ENCODE assay signal across 19 cellular contexts in the genomic region with DNA sequence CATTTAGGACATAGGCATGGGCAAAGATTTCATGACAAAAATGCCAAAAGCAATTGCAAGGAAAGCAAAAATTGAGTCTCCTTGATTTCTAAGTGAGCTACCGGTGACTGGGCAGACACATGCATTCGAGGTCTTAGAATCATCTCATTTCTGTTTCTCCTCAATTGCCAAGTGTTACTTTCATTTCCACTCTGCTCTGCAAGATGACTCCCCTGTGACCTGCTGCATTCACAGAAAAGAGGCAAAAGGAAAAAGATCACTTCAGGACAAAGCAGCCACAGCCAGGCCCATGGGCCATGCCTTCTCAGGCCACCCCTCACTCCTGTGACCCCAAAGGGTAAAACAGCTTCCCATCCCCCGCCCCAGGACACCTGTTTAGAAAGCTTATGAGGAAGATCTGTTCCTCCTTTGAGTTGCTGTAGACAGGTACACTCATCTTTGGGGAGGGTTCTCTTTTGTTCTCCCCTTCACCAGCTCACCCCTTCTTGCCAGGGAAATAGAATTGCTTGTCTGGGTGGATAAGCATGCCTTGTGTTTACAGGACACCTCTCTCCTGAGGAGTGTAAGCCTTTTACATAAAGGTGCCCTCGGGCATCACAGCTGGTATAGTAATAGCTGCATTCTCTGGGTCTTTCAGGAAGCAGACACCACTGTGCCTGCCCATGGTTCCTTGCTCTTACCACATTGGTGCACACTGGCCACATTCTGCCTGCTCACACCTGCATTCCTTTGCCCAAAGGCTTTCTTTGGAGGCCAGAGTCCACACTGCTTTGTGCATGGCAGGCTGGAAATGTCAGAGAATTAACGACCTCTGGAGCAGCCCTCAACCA.
A peak's percentile ranks its signal among the peaks of the same experiment; 100 is the strongest.
DNase-seq lines count a peak whose midpoint lies in the region; ATAC-seq and TF ChIP-seq lines count a peak whose summit lies in the region.
"Had no signal": no experiment of that assay in that cellular context is flagged by ENCODE, and none has a peak within 500 bp of the region (broad histone marks: within the 10 kb centered on the region; RNA-seq: fewer than 3 reads in every experiment).

No MANE protein-coding gene starts in this region.

- H4K20me1 ChIP-seq in BLaER1: no peaks in the 10 kb centered on the region

- DNase-seq in M059J (ENCODE audit: low read depth): peak; percentile 58
- peak; percentile 49 to 84 for DNase-seq in foreskin keratinocyte
- no peak for DNase-seq in NCI-H446 (lab: John Stamatoyannopoulos, UW)
- no peak for DNase-seq in NCI-H345 treated with DMSO at 0.1 percent for 48 hours (lab: John Stamatoyannopoulos, UW; ENCODE audit: unreplicated experiment)
- DNase-seq in stimulated activated naive CD8-positive, alpha-beta T cell treated with anti-CD3 and anti-CD28 coated beads, Interleukin-15, Interleukin-2, amounts not matched to agents 100 U/mL and 50 U/mL, for 24 hours: no peak
- no peak for DNase-seq in CD1c-positive myeloid dendritic cell (ENCODE audit: extremely low spot score)
- DNase-seq: activated CD4-positive, alpha-beta T cell treated with anti-CD3 and anti-CD28 coated beads, Interleukin-2, amount 50 U/mL, for 1 hour; HFFc6; Kasumi-1; NCI-H1694 treated with DMSO at 0.1 percent for 48 hours; NCI-H748 treated with DMSO at 0.1 percent for 48 hours; ovary; stimulated activated naive B cell treated with anti-CD40 and anti-IgM and Interleukin-4, amounts not matched to agents 10 μg/mL and 1 μg/mL and 100 μg/mL, for 72 hours; T-helper 2 cell; upper lobe of right lung had no signal

- no peak overlapping the region for H3K9ac ChIP-seq in BLaER1

- H3K4me2 ChIP-seq in BLaER1: peak overlapping the region; percentile 30

- H3K36me3 ChIP-seq in BLaER1: no peaks in the 10 kb centered on the region
- H3K36me3 ChIP-seq: ovary, upper lobe of right lung had no signal

- ATAC-seq in GM18520 (IDR thresholded peaks at IDR 0.05; ENCODE audit: unreplicated experiment) (peak; percentile 76), foreskin keratinocyte (peak; percentile 47)
- ATAC-seq in stimulated activated naive CD8-positive, alpha-beta T cell treated with anti-CD3 and anti-CD28 coated beads, Interleukin-15, Interleukin-2, amounts not matched to agents 100 U/mL and 50 U/mL, for 24 hours: no peak
- ATAC-seq: activated T-helper 17 cell treated with anti-CD3 and anti-CD28 coated beads, Interleukin-2, amount 50 U/mL, for 72 hours; stimulated activated naive B cell treated with anti-CD40 and anti-IgM and Interleukin-4, amounts not matched to agents 10 μg/mL and 1 μg/mL and 100 μg/mL, for 72 hours; upper lobe of right lung had no signal

- no peaks in the 10 kb centered on the region; the same call in 1 of the 2 replicates for H3K27me3 ChIP-seq in BLaER1
- H3K27me3 ChIP-seq in foreskin keratinocyte: no peaks in the 10 kb centered on the region
- H3K27me3 ChIP-seq: ovary, upper lobe of right lung had no signal

- H3K27ac ChIP-seq in BLaER1: no peak overlapping the region
- H3K27ac ChIP-seq in foreskin keratinocyte: no peak overlapping the region
- H3K27ac ChIP-seq: ovary, upper lobe of right lung had no signal

- H3K4me3 ChIP-seq in BLaER1: no peak overlapping the region
- H3K4me3 ChIP-seq: ovary, skin epidermis, upper lobe of right lung had no signal

- no peak for TF ChIP-seq CTCF in foreskin keratinocyte (conservative IDR thresholded peaks at IDR 0.05)

- H3K4me1 ChIP-seq in BLaER1: peaks cover 10% of the 10 kb centered on the region; the same call in 1 of the 2 replicates
- peaks cover 5% of the 10 kb centered on the region for H3K4me1 ChIP-seq in foreskin keratinocyte
- H3K4me1 ChIP-seq: upper lobe of right lung had no signal

- no peaks in the 10 kb centered on the region for H3K9me3 ChIP-seq in BLaER1
- H3K9me3 ChIP-seq: ovary, upper lobe of right lung had no signal

Comparison
In these comparisons a context has a peak if more than half of its experiments do, and no peak if none do; other contexts are left out.
1. DNase-seq: peak in M059J (single experiment) and foreskin keratinocyte (2 of 2); none in NCI-H446 (0 of 2), NCI-H345 treated with DMSO at 0.1 percent for 48 hours (single experiment), stimulated activated naive CD8-positive, alpha-beta T cell treated with anti-CD3 and anti-CD28 coated beads, Interleukin-15, Interleukin-2, amounts not matched to agents 100 U/mL and 50 U/mL, for 24 hours (single experiment) and CD1c-positive myeloid dendritic cell (single experiment).